In genomic region chr20:33663161-33664084, GRCh38 we compare ENCODE assay signal across 8 cellular contexts. TPM values are rescaled to one million over a fixed set of nuclear protein-coding genes. Genes with fewer than 3 reads are reported as not detected.
DNase-seq lines count a peak whose midpoint lies in the region; ATAC-seq and TF ChIP-seq lines count a peak whose summit lies in the region.

No MANE protein-coding gene starts in this region.

- peak; percentile 67 for ATAC-seq in naive thymus-derived CD4-positive, alpha-beta T cell
- ATAC-seq in stimulated activated naive B cell treated with anti-CD40 and anti-IgM and Interleukin-4, amounts not matched to agents 10 μg/mL and 1 μg/mL and 100 μg/mL, for 72 hours (replicated peaks) = peak; percentile 61 to 71

- POLR2A ChIA-PET in RWPE1 (lab: Yijun Ruan, JAX; ENCODE audit: low non-redundant PET) = interaction anchor here (0.5 to 1.2 kb wide), 7 partner anchors 9 to 1219 kb away, joined by 3 to 7 read pairs (median 4); partner anchors contain the start of gene CBFA2T2
- POLR2A ChIA-PET in naive thymus-derived CD4-positive, alpha-beta T cell (lab: Charles Lee) = interaction anchor here (0.5 to 7.6 kb wide), 17 partner anchors 10 to 330 kb away, joined by 3 to 75 read pairs (median 8); partner anchors contain the start of genes CBFA2T2, CDK5RAP1, CHMP4B and NECAB3

- no peaks in the 10 kb centered on the region for H4K20me1 ChIP-seq in fibroblast of lung (ENCODE audit: control insufficient read depth, extremely low read depth, insufficient read depth, low read length)

- CTCF ChIA-PET in RWPE1 (lab: Yijun Ruan, JAX) = interaction anchor here (0.6 to 3.6 kb wide), 4 partner anchors 10 to 249 kb away, joined by 4 to 16 read pairs (median 6); no protein-coding TSS in a partner anchor
- CTCF ChIA-PET in naive thymus-derived CD4-positive, alpha-beta T cell (lab: Charles Lee) = interaction anchor here (0.5 to 2.8 kb wide), 6 partner anchors 10 to 225 kb away, joined by 3 to 8 read pairs (median 3); partner anchors contain the start of genes PXMP4 and ZNF341

- H3K4me3 ChIP-seq in BE2C (ENCODE audit: low read depth, low read length) = peak overlapping the region; percentile 81
- peak overlapping the region; percentile 63 for H3K4me3 ChIP-seq in Jurkat, Clone E6-1 (ENCODE audit: low read length)
- H3K4me3 ChIP-seq in fibroblast of lung (replicated peaks in 1 of 4; ENCODE audit: control extremely low read depth in 1 of 4, insufficient read depth in 1 of 4, low read depth in 3 of 4, low read length in 4 of 4) = peak overlapping the region; percentile 62 to 92 (median 76)
- H3K4me3 ChIP-seq in naive thymus-derived CD4-positive, alpha-beta T cell (ENCODE audit: low read length) = peak overlapping the region; percentile 58

- H3K9me3 ChIP-seq in BE2C = no peaks in the 10 kb centered on the region
- H3K9me3 ChIP-seq in fibroblast of lung (ENCODE audit: control insufficient read depth, insufficient read depth, low read depth, low read length) = no peaks in the 10 kb centered on the region
- H3K9me3 ChIP-seq in naive thymus-derived CD4-positive, alpha-beta T cell (ENCODE audit: control insufficient read depth in 2 of 3, low read length in 3 of 3) = no peaks in the 10 kb centered on the region

- H3K27ac Mint-ChIP-seq in naive thymus-derived CD4-positive, alpha-beta T cell = peak overlapping the region; percentile 87 to 97 (median 92)
- peak overlapping the region; percentile 81 for H3K27ac Mint-ChIP-seq in stimulated activated naive B cell treated with anti-CD40 and anti-IgM and Interleukin-4, amounts not matched to agents 10 μg/mL and 1 μg/mL and 100 μg/mL, for 72 hours

- no peaks in the 10 kb centered on the region for H3K9me3 Mint-ChIP-seq in naive thymus-derived CD4-positive, alpha-beta T cell
- H3K9me3 Mint-ChIP-seq in stimulated activated naive B cell treated with anti-CD40 and anti-IgM and Interleukin-4, amounts not matched to agents 10 μg/mL and 1 μg/mL and 100 μg/mL, for 72 hours = no peaks in the 10 kb centered on the region

- peak overlapping the region; percentile 80 to 100 (median 88) for H3K4me3 Mint-ChIP-seq in naive thymus-derived CD4-positive, alpha-beta T cell
- peak overlapping the region; percentile 84 to 89 for H3K4me3 Mint-ChIP-seq in stimulated activated naive B cell treated with anti-CD40 and anti-IgM and Interleukin-4, amounts not matched to agents 10 μg/mL and 1 μg/mL and 100 μg/mL, for 72 hours

- H3K36me3 ChIP-seq in BE2C = peaks cover 11% of the 10 kb centered on the region
- H3K36me3 ChIP-seq in fibroblast of lung (ENCODE audit: control insufficient read depth, insufficient read depth, low read length) = peaks cover 2% of the 10 kb centered on the region
- no peaks in the 10 kb centered on the region for H3K36me3 ChIP-seq in naive thymus-derived CD4-positive, alpha-beta T cell (ENCODE audit: control insufficient read depth in 2 of 3, insufficient read depth in 3 of 3, low read length in 3 of 3)

- H3K9ac ChIP-seq in fibroblast of lung (ENCODE audit: insufficient read depth, low read length) = peak overlapping the region; percentile 81

- H3K4me2 ChIP-seq in fibroblast of lung (ENCODE audit: extremely low read depth, insufficient read depth, low read length) = peak overlapping the region; percentile 91

- H3K27me3 ChIP-seq in BE2C = no peaks in the 10 kb centered on the region
- no peaks in the 10 kb centered on the region for H3K27me3 ChIP-seq in fibroblast of lung (ENCODE audit: control insufficient read depth, insufficient read depth, low read length)
- H3K27me3 ChIP-seq in naive thymus-derived CD4-positive, alpha-beta T cell (ENCODE audit: control insufficient read depth in 2 of 2, insufficient read depth in 2 of 2, low read length in 2 of 2) = no peaks in the 10 kb centered on the region

- intact Hi-C loops in naive thymus-derived CD4-positive, alpha-beta T cell (cut with micrococcal nuclease) = loop anchor here (1.0 to 10.0 kb wide), 10 partner anchors 23 to 254 kb away; partner anchors contain the start of genes CHMP4B (in 2 of the 2), PXMP4 (in 2 of the 2), E2F1 (in 1 of the 2) and SNTA1 (in 1 of the 2)

- H3K4me1 Mint-ChIP-seq in naive thymus-derived CD4-positive, alpha-beta T cell = peaks cover 20 to 40% (median 34%) of the 10 kb centered on the region in 7 donors
- peaks cover 28 to 41% of the 10 kb centered on the region in 2 donors for H3K4me1 Mint-ChIP-seq in stimulated activated naive B cell treated with anti-CD40 and anti-IgM and Interleukin-4, amounts not matched to agents 10 μg/mL and 1 μg/mL and 100 μg/mL, for 72 hours

- no peaks in the 10 kb centered on the region for H3K79me2 ChIP-seq in fibroblast of lung (ENCODE audit: control insufficient read depth, insufficient read depth, low read length)

- H3K4me1 ChIP-seq in BE2C = peaks cover 5% of the 10 kb centered on the region
- peaks cover 20% of the 10 kb centered on the region for H3K4me1 ChIP-seq in fibroblast of lung (ENCODE audit: control insufficient read depth, extremely low read depth, insufficient read depth, low read length)
- peaks cover 19% of the 10 kb centered on the region in 2 donors for H3K4me1 ChIP-seq in naive thymus-derived CD4-positive, alpha-beta T cell (ENCODE audit: control insufficient read depth in 2 of 2, insufficient read depth in 2 of 2, low read length in 2 of 2)

- peak overlapping the region; percentile 73 for H2AFZ ChIP-seq in fibroblast of lung (ENCODE audit: low read length)

- TF ChIP-seq CTCF in BE2C (IDR thresholded peaks at IDR 0.05; ENCODE audit: low read depth, low read length) (no peak), RWPE1 (conservative IDR thresholded peaks at IDR 0.05; ENCODE audit: low read depth) (no peak), fibroblast of lung (conservative IDR thresholded peaks at IDR 0.05 in 1 of 2, IDR thresholded peaks at IDR 0.05 in 1 of 2; ENCODE audit: low read depth in 1 of 2, low read length in 2 of 2) (no peak)

- peaks cover 0 to 4% (median 0%) of the 10 kb centered on the region in 5 donors for H3K36me3 Mint-ChIP-seq in naive thymus-derived CD4-positive, alpha-beta T cell
- peaks cover 4 to 6% of the 10 kb centered on the region in 2 donors for H3K36me3 Mint-ChIP-seq in stimulated activated naive B cell treated with anti-CD40 and anti-IgM and Interleukin-4, amounts not matched to agents 10 μg/mL and 1 μg/mL and 100 μg/mL, for 72 hours

- H3K27ac ChIP-seq in RWPE1 (peak overlapping the region; percentile 88), fibroblast of lung (ENCODE audit: insufficient read depth, low read length) (peak overlapping the region; percentile 89)
- H3K27ac ChIP-seq in naive thymus-derived CD4-positive, alpha-beta T cell (ENCODE audit: low read depth, low read length) = peak overlapping the region; percentile 80

- H3K27me3 Mint-ChIP-seq in naive thymus-derived CD4-positive, alpha-beta T cell = no peaks in the 10 kb centered on the region
- no peaks in the 10 kb centered on the region for H3K27me3 Mint-ChIP-seq in stimulated activated naive B cell treated with anti-CD40 and anti-IgM and Interleukin-4, amounts not matched to agents 10 μg/mL and 1 μg/mL and 100 μg/mL, for 72 hours

- peak; percentile 93 for DNase-seq in BE2C
- DNase-seq in GM19240 (ENCODE audit: insufficient read length, low spot score) = peak; percentile 80
- DNase-seq in Jurkat, Clone E6-1 (ENCODE audit: low read depth, low spot score) = peak; percentile 48
- DNase-seq in RWPE1 (ENCODE audit: low spot score) = peak; percentile 88
- peak; percentile 69 to 79 for DNase-seq in activated T-helper 1 cell treated with anti-CD3 and anti-CD28 coated beads, Interleukin-2, amount 50 U/mL, for 16 hours (ENCODE audit: low read depth in 1 of 2, low spot score in 1 of 2)
- DNase-seq in fibroblast of lung (ENCODE audit: low read depth in 2 of 2) = peak; percentile 60 to 72
- peak; percentile 51 to 90 (median 79) for DNase-seq in naive thymus-derived CD4-positive, alpha-beta T cell
- peak; percentile 77 for DNase-seq in stimulated activated naive B cell treated with anti-CD40 and anti-IgM and Interleukin-4, amounts not matched to agents 10 μg/mL and 1 μg/mL and 100 μg/mL, for 72 hours

RNA-seq across cellular contexts. Expression of gene C20orf144, which starts 1.3 kb away (rescaled TPM):
- 0.57 TPM for polyA plus RNA-seq in BE2C (2012; ENCODE audit: insufficient read depth, insufficient read length, low read depth)
- polyA plus RNA-seq in Jurkat, Clone E6-1 (2012; ENCODE audit: insufficient read depth, insufficient read length) = not detected
- under 0.01 and 0.17 TPM in 2 replicates for total RNA-seq in fibroblast of lung
- 0.10 and 0.20 TPM in 2 replicates for polyA plus RNA-seq in fibroblast of lung
- 0.16 and 0.28 TPM in 2 replicates for polyA plus RNA-seq in fibroblast of lung (2012)
- 1.3 TPM in 1 of 2 replicates, not detected in the other for polyA minus RNA-seq in fibroblast of lung (ENCODE audit: low replicate concordance)
- total RNA-seq in naive thymus-derived CD4-positive, alpha-beta T cell = under 1 TPM in 4 of 5 experiments, not detected in 1; 0.17 to 0.79 (median 0.30) TPM
- under 1 TPM in 1 of 2 donors, not detected in 1; 0.20 TPM for polyA plus RNA-seq in naive thymus-derived CD4-positive, alpha-beta T cell

RNA-seq across cellular contexts. Expression of gene ACTL10, which starts 3.3 kb away (rescaled TPM):
- 4.3 TPM for polyA plus RNA-seq in BE2C (2012; ENCODE audit: insufficient read depth, insufficient read length, low read depth)
- polyA plus RNA-seq in Jurkat, Clone E6-1 (2012; ENCODE audit: insufficient read depth, insufficient read length) = not detected
- 1.8 and 2.0 TPM in 2 replicates for total RNA-seq in fibroblast of lung
- 0.26 and 0.32 TPM in 2 replicates for polyA plus RNA-seq in fibroblast of lung
- 0.97 and 1.2 TPM in 2 replicates for polyA plus RNA-seq in fibroblast of lung (2012)
- 0.15 and 0.39 TPM in 2 replicates for polyA minus RNA-seq in fibroblast of lung (ENCODE audit: low replicate concordance)
- total RNA-seq in naive thymus-derived CD4-positive, alpha-beta T cell = 1 to 10 TPM in 4 of 5 experiments, under 1 TPM in 1; 0.66 to 4.9 (median 3.2) TPM
- polyA plus RNA-seq in naive thymus-derived CD4-positive, alpha-beta T cell = 1 to 10 TPM; 2.0 to 4.4 TPM

RNA-seq across cellular contexts. Expression of gene NECAB3, which starts 10.8 kb away (rescaled TPM):
- polyA plus RNA-seq in BE2C (2012; ENCODE audit: insufficient read depth, insufficient read length, low read depth) = 39.5 TPM
- 22.6 TPM for polyA plus RNA-seq in Jurkat, Clone E6-1 (2012; ENCODE audit: insufficient read depth, insufficient read length)
- total RNA-seq in fibroblast of lung = 20.5 and 21.6 TPM in 2 replicates
- polyA plus RNA-seq in fibroblast of lung = 5.1 and 7.1 TPM in 2 replicates
- polyA plus RNA-seq in fibroblast of lung (2012) = 6.7 and 11.1 TPM in 2 replicates
- polyA minus RNA-seq in fibroblast of lung (ENCODE audit: low replicate concordance) = 7.1 and 25.0 TPM in 2 replicates
- total RNA-seq in naive thymus-derived CD4-positive, alpha-beta T cell = 10 to 100 TPM; 10.8 to 46.8 (median 16.3) TPM
- 1 to 10 TPM; 2.3 to 2.7 TPM for polyA plus RNA-seq in naive thymus-derived CD4-positive, alpha-beta T cell

RNA-seq across cellular contexts. Expression of gene E2F1, which starts 22.8 kb away (rescaled TPM):
- 18.2 TPM for polyA plus RNA-seq in BE2C (2012; ENCODE audit: insufficient read depth, insufficient read length, low read depth)
- 53.2 TPM for polyA plus RNA-seq in Jurkat, Clone E6-1 (2012; ENCODE audit: insufficient read depth, insufficient read length)
- total RNA-seq in fibroblast of lung = 0.51 and 2.1 TPM in 2 replicates
- polyA plus RNA-seq in fibroblast of lung = 3.5 and 9.6 TPM in 2 replicates
- 5.0 and 16.9 TPM in 2 replicates for polyA plus RNA-seq in fibroblast of lung (2012)
- 11.5 and 29.2 TPM in 2 replicates for polyA minus RNA-seq in fibroblast of lung (ENCODE audit: low replicate concordance)
- 10 to 100 TPM in 1 of 5 experiments, 1 to 10 TPM in 3, under 1 TPM in 1; 0.98 to 61.6 (median 1.6) TPM for total RNA-seq in naive thymus-derived CD4-positive, alpha-beta T cell
- under 1 TPM in 1 of 2 donors, not detected in 1; 0.46 TPM for polyA plus RNA-seq in naive thymus-derived CD4-positive, alpha-beta T cell

RNA-seq across cellular contexts. Expression of gene PXMP4, which starts 56.7 kb away (rescaled TPM):
- 12.9 TPM for polyA plus RNA-seq in BE2C (2012; ENCODE audit: insufficient read depth, insufficient read length, low read depth)
- not detected for polyA plus RNA-seq in Jurkat, Clone E6-1 (2012; ENCODE audit: insufficient read depth, insufficient read length)
- total RNA-seq in fibroblast of lung = 4.6 and 6.3 TPM in 2 replicates
- 4.1 and 5.2 TPM in 2 replicates for polyA plus RNA-seq in fibroblast of lung
- polyA plus RNA-seq in fibroblast of lung (2012) = 6.6 and 11.0 TPM in 2 replicates
- polyA minus RNA-seq in fibroblast of lung (ENCODE audit: low replicate concordance) = 22.2 and 24.9 TPM in 2 replicates
- 10 to 100 TPM in 3 of 5 experiments, 1 to 10 TPM in 2; 4.5 to 14.3 (median 10.1) TPM for total RNA-seq in naive thymus-derived CD4-positive, alpha-beta T cell
- polyA plus RNA-seq in naive thymus-derived CD4-positive, alpha-beta T cell = 10 to 100 TPM in 1 of 2 donors, 1 to 10 TPM in 1; 9.1 to 18.7 TPM

Comparison
In these comparisons a context has a peak if more than half of its experiments do, and no peak if none do; other contexts are left out.
1. Peak in every context shown above with its lines: DNase-seq, ATAC-seq, H3K4me3 ChIP-seq and H3K27ac ChIP-seq.